1 cellular context compared by ENCODE assay signal in genomic region chr22:50523806-50524663, GRCh38.
TF ChIP-seq lines count a peak whose summit lies in the region.

No MANE protein-coding gene starts in this region.

TF ChIP-seq in GM23338, 12 proteins besides CTCF, POLR2A, EP300 and RAD21 (continued from another document):
- no peak for TF ChIP-seq ZNF462 (CRISPR knock-in tag; IDR thresholded peaks at IDR 0.05)
- no peak for TF ChIP-seq EZH2phosphoT487 (IDR thresholded peaks at IDR 0.05; ENCODE audit: unreplicated experiment)
- TF ChIP-seq JUNB (IDR thresholded peaks at IDR 0.05; ENCODE audit: unreplicated experiment): no peak
- no peak for TF ChIP-seq STAT1 (IDR thresholded peaks at IDR 0.05; ENCODE audit: unreplicated experiment)
- TF ChIP-seq EZH2 (IDR thresholded peaks at IDR 0.05; ENCODE audit: low read depth, unreplicated experiment): no peak
- no peak for TF ChIP-seq ZNF114 (CRISPR knock-in tag; IDR thresholded peaks at IDR 0.05)
- TF ChIP-seq POLR2AphosphoS5 (IDR thresholded peaks at IDR 0.05; ENCODE audit: low read depth): no peak
- TF ChIP-seq ZNF331 (CRISPR knock-in tag; IDR thresholded peaks at IDR 0.05; ENCODE audit: low read depth): no peak
- TF ChIP-seq CREB1 (CRISPR knock-in tag; IDR thresholded peaks at IDR 0.05; ENCODE audit: low read depth): no peak
- TF ChIP-seq REST (IDR thresholded peaks at IDR 0.05; ENCODE audit: unreplicated experiment): no peak
- no peak for TF ChIP-seq NANOG (IDR thresholded peaks at IDR 0.05; ENCODE audit: borderline replicate concordance)
